Comparison of ENCODE assay signal across 28 cellular contexts in genomic region chr20:51604851-51605250, GRCh38.
"Had no signal": no experiment of that assay in that cellular context is flagged by ENCODE, and none has a peak within 500 bp of the region (broad histone marks: within the 10 kb centered on the region; RNA-seq: fewer than 3 reads in every experiment).

No MANE protein-coding gene starts in this region.

- H3K27ac ChIP-seq: esophagus muscularis mucosa, foreskin keratinocyte, gastroesophageal sphincter, heart left ventricle, hepatocyte, neutrophil, parathyroid adenoma, suprapubic skin, transverse colon, upper lobe of right lung, uterus had no signal

- H3K36me3 Mint-ChIP-seq: memory B cell, natural killer cell had no signal

- H3K4me3 Mint-ChIP-seq: endodermal cell; memory B cell; natural killer cell; stimulated activated naive CD8-positive, alpha-beta T cell treated with anti-CD3 and anti-CD28 coated beads, Interleukin-15, amount 100 ng/mL, for 72 hours had no signal

- H3K36me3 ChIP-seq: neutrophil, uterus had no signal

- H3K4me1 Mint-ChIP-seq: natural killer cell had no signal

- H3K4me1 ChIP-seq: foreskin keratinocyte, heart left ventricle, parathyroid adenoma, suprapubic skin, transverse colon, upper lobe of right lung, uterus had no signal

- H3K9me3 ChIP-seq: esophagus muscularis mucosa, gastroesophageal sphincter, heart left ventricle, neutrophil, suprapubic skin, transverse colon, upper lobe of right lung, uterus had no signal

- H3K27me3 ChIP-seq: esophagus muscularis mucosa, foreskin keratinocyte, gastroesophageal sphincter, heart left ventricle, hepatocyte, neutrophil, suprapubic skin, transverse colon, upper lobe of right lung, uterus had no signal

- H3K4me2 ChIP-seq: hepatocyte, smooth muscle cell had no signal

- DNase-seq: cortex of kidney; effector CD8-positive, alpha-beta T cell; endodermal cell; foreskin keratinocyte; heart left ventricle; kidney; natural killer cell; stimulated activated CD4-positive, alpha-beta T cell treated with anti-CD3 and anti-CD28 coated beads, Interleukin-12 subunit alpha, Interleukin-12 subunit beta, amount 100 ng/mL, for 4 hours; stimulated activated CD4-positive, alpha-beta T cell treated with anti-CD3 and anti-CD28 coated beads, Interleukin-1b, Interleukin-23, amount 100 ng/mL, for 48 hours; stimulated activated CD4-positive, alpha-beta T cell treated with anti-CD3 and anti-CD28 coated beads, Interleukin-4, amount 100 ng/mL, for 1 hour; stimulated activated CD8-positive, alpha-beta memory T cell treated with anti-CD3 and anti-CD28 coated beads, Interleukin-4, amount 100 ng/mL, for 48 hours; stimulated activated naive CD4-positive, alpha-beta T cell; stimulated activated naive CD8-positive, alpha-beta T cell treated with anti-CD3 and anti-CD28 coated beads, Interleukin-15, amount 100 ng/mL, for 72 hours; transverse colon; upper lobe of right lung; uterus had no signal

- H3K27me3 Mint-ChIP-seq: progenitor cell of endocrine pancreas had no signal

- ATAC-seq: foreskin keratinocyte; gastroesophageal sphincter; heart left ventricle; left lobe of liver; natural killer cell; sciatic nerve; stimulated activated naive CD8-positive, alpha-beta T cell treated with anti-CD3 and anti-CD28 coated beads, Interleukin-15, amount 100 ng/mL, for 72 hours; upper lobe of right lung had no signal

- H3K79me2 ChIP-seq: hepatocyte, parathyroid adenoma had no signal

- H3K27ac Mint-ChIP-seq: endodermal cell; memory B cell; natural killer cell; progenitor cell of endocrine pancreas; stimulated activated naive CD8-positive, alpha-beta T cell treated with anti-CD3 and anti-CD28 coated beads, Interleukin-15, amount 100 ng/mL, for 72 hours had no signal

- H3K9me3 Mint-ChIP-seq: endodermal cell; memory B cell; natural killer cell; stimulated activated naive CD8-positive, alpha-beta T cell treated with anti-CD3 and anti-CD28 coated beads, Interleukin-15, amount 100 ng/mL, for 72 hours had no signal

- H3K4me3 ChIP-seq: esophagus muscularis mucosa, gastroesophageal sphincter, heart left ventricle, hepatocyte, lung, smooth muscle cell, suprapubic skin, transverse colon, upper lobe of right lung, uterus had no signal

- H2AFZ ChIP-seq: hepatocyte, parathyroid adenoma had no signal
